ENCODE assay signal across 10 cellular contexts in the genomic region with DNA sequence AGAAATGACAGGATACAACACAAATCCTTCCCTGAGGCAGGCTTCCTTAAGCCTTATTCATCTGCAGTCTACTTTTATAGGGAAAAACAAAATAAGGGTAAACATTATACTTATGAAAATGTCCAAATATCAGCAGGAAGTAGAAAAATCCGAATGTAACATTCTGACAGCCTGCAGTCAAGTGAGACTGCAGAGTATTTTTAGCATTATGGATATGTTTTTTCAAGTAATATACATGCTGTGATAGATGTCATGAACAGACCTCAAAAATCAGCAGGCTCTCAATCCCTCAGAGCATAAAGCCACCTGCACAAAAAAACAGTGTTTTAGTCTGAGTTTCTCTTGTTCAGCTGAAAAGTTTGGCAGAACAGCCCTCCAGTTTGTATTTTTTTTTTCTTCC.
"Had no signal": no experiment of that assay in that cellular context is flagged by ENCODE, and none has a peak within 500 bp of the region (broad histone marks: within the 10 kb centered on the region; RNA-seq: fewer than 3 reads in every experiment).

No MANE protein-coding gene starts in this region.

- H3K27ac Mint-ChIP-seq: HFFc6, IgD-negative memory B cell had no signal

- H3K9me3 Mint-ChIP-seq: HFFc6, IgD-negative memory B cell had no signal

- H3K9me3 ChIP-seq: HAP-1 had no signal

- H3K27me3 Mint-ChIP-seq: IgD-negative memory B cell had no signal

- H3K4me1 ChIP-seq: HAP-1 had no signal

- H3K36me3 Mint-ChIP-seq: IgD-negative memory B cell had no signal

- H3K4me1 Mint-ChIP-seq: IgD-negative memory B cell had no signal

- H3K27ac ChIP-seq: GM23248, HL-60 had no signal

- DNase-seq: GM23248, GOT3, H7, HFFc6, KBM-7 had no signal

- H3K36me3 ChIP-seq: HAP-1 had no signal

- ATAC-seq: HCT116, HepG2 had no signal

- H3K4me3 ChIP-seq: GM23248, HAP-1 had no signal

- H3K9ac ChIP-seq: GM23248 had no signal

- H3K4me3 Mint-ChIP-seq: HFFc6, IgD-negative memory B cell had no signal

- H2AFZ ChIP-seq: GM23248 had no signal
